ENCODE assay signal across 28 cellular contexts in the genomic region with DNA sequence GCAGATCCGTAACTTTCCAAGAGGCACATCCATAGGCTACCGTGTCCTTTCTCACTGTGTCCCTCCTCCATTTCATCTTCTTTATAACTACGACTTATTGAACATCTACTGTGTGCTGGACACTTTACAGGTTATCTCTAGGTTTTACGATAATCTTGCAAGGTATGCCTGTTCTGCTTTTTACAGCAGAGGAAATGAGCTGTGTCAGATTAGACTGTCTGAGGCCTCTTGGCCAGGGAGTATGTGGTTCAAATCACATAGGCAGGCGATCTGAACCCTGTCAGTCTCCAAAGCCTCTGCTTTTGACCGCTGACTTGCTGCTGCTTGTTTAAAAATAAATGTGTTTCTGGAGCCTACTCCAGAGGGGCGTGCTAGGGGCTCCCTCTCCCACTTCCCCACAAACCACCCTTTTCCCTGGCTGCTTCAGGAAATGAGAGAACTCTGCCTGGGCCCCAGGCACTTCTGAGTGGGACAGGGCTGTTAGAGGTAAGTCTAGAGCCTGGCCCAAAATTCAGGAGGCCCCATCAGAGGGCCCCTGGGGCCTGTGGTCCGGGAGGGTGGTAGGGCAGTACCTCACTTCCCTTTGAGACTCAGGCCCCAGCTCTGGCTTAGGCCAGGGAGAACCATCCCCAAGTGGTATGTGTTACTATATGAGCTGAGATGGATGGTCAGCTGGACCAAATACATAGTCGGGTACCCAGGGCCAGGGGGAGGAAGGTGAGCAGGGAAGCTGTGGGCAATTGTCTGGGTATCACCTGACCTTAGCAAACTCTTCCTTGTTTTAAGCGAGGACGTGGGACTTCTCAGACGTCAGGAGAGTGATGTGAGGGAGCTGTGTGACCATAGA. TPM values are rescaled to one million over a fixed set of nuclear protein-coding genes. Genes with fewer than 3 reads are reported as not detected.
DNase-seq lines count a peak whose midpoint lies in the region; ATAC-seq, FAIRE-seq and TF ChIP-seq lines count a peak whose summit lies in the region.
"Had no signal": no experiment of that assay in that cellular context is flagged by ENCODE, and none has a peak within 500 bp of the region (broad histone marks: within the 10 kb centered on the region; RNA-seq: fewer than 3 reads in every experiment).

No MANE protein-coding gene starts in this region.

- H3K9ac ChIP-seq in parathyroid adenoma = no peak overlapping the region

- peaks cover 2% of the 10 kb centered on the region for H3K79me2 ChIP-seq in parathyroid adenoma

- CTCF ChIA-PET in activated CD4-positive, alpha-beta memory T cell treated with anti-CD3 and anti-CD28 coated beads, Interleukin-2, amount 10 ng/mL, durations not matched to agents 7 days and 5 days (lab: Charles Lee) = interaction anchor here (1.3 kb wide), 1 partner anchor 249 kb away, joined by 3 read pairs; no protein-coding TSS in a partner anchor
- CTCF ChIA-PET in activated CD4-positive, alpha-beta memory T cell treated with anti-CD3 and anti-CD28 coated beads for 36 hours (lab: Charles Lee) = no interaction called here

- POLR2A ChIA-PET in activated CD4-positive, alpha-beta memory T cell treated with anti-CD3 and anti-CD28 coated beads, Interleukin-2, amount 10 ng/mL, durations not matched to agents 7 days and 5 days (lab: Charles Lee) = interaction anchor here (1.0 kb wide), 1 partner anchor 8 kb away, joined by 7 read pairs; no protein-coding TSS in a partner anchor
- POLR2A ChIA-PET in activated CD4-positive, alpha-beta memory T cell treated with anti-CD3 and anti-CD28 coated beads for 36 hours (lab: Charles Lee) = interaction anchor here (0.6 to 1.2 kb wide), 2 partner anchors 8 to 64 kb away, joined by 3 to 4 read pairs; no protein-coding TSS in a partner anchor

- H3K27ac Mint-ChIP-seq in activated CD4-positive, alpha-beta memory T cell treated with anti-CD3 and anti-CD28 coated beads, Interleukin-2, amount 10 ng/mL, durations not matched to agents 7 days and 5 days = no peak overlapping the region
- no peak overlapping the region for H3K27ac Mint-ChIP-seq in activated CD4-positive, alpha-beta memory T cell treated with anti-CD3 and anti-CD28 coated beads for 36 hours
- peak overlapping the region; percentile 61 for H3K27ac Mint-ChIP-seq in activated T-helper 17 cell treated with anti-CD3 and anti-CD28 coated beads, Interleukin-2, amount 50 U/mL, for 72 hours
- H3K27ac Mint-ChIP-seq: activated T-helper 2 cell treated with anti-CD3 and anti-CD28 coated beads, Interferon-gamma antibody, Interleukin-2, Interleukin-4, amounts not matched to agents 10 μg/mL and 5 μg/mL and 100 μg/mL, durations not matched to agents 14 hours and 24 hours and 36 hours; B cell; T-helper 1 cell treated with Interleukin-12 subunit alpha and Interleukin-12 subunit beta and Interleukin-4 antibody, amounts not matched to agents 30 μg/mL and 1 μg/mL, for 36 hours had no signal

- no peak overlapping the region for H3K4me3 Mint-ChIP-seq in activated CD4-positive, alpha-beta memory T cell treated with anti-CD3 and anti-CD28 coated beads, Interleukin-2, amount 10 ng/mL, durations not matched to agents 7 days and 5 days
- H3K4me3 Mint-ChIP-seq in activated CD4-positive, alpha-beta memory T cell treated with anti-CD3 and anti-CD28 coated beads for 36 hours = no peak overlapping the region
- H3K4me3 Mint-ChIP-seq in activated T-helper 17 cell treated with anti-CD3 and anti-CD28 coated beads, Interleukin-2, amount 50 U/mL, for 72 hours = no peak overlapping the region
- H3K4me3 Mint-ChIP-seq: B cell; T-helper 1 cell treated with Interleukin-12 subunit alpha and Interleukin-12 subunit beta and Interleukin-4 antibody, amounts not matched to agents 30 μg/mL and 1 μg/mL, for 36 hours had no signal

- peak overlapping the region; percentile 0 for H3K4me3 ChIP-seq in parathyroid adenoma (ENCODE audit: low read depth, low read length)
- H3K4me3 ChIP-seq: esophagus squamous epithelium, gastrocnemius medialis, lung, stomach, tibial nerve had no signal

- H3K4me2 ChIP-seq in parathyroid adenoma (ENCODE audit: low read length) = peak overlapping the region; percentile 16

- FAIRE-seq in RCC 7860 (lab: Jason Lieb, UNC) = no peak
- FAIRE-seq: colon, GM12892 had no signal

- no peaks in the 10 kb centered on the region for H3K9me3 Mint-ChIP-seq in activated CD4-positive, alpha-beta memory T cell treated with anti-CD3 and anti-CD28 coated beads, Interleukin-2, amount 10 ng/mL, durations not matched to agents 7 days and 5 days
- H3K9me3 Mint-ChIP-seq in activated CD4-positive, alpha-beta memory T cell treated with anti-CD3 and anti-CD28 coated beads for 36 hours = no peaks in the 10 kb centered on the region
- H3K9me3 Mint-ChIP-seq in activated T-helper 17 cell treated with anti-CD3 and anti-CD28 coated beads, Interleukin-2, amount 50 U/mL, for 72 hours = no peaks in the 10 kb centered on the region
- H3K9me3 Mint-ChIP-seq: activated T-helper 2 cell treated with anti-CD3 and anti-CD28 coated beads, Interferon-gamma antibody, Interleukin-2, Interleukin-4, amounts not matched to agents 10 μg/mL and 5 μg/mL and 100 μg/mL, durations not matched to agents 14 hours and 24 hours and 36 hours; T-helper 1 cell treated with Interleukin-12 subunit alpha and Interleukin-12 subunit beta and Interleukin-4 antibody, amounts not matched to agents 30 μg/mL and 1 μg/mL, for 36 hours had no signal

- intact Hi-C loops in activated CD4-positive, alpha-beta memory T cell treated with anti-CD3 and anti-CD28 coated beads for 36 hours (cut with micrococcal nuclease) = no loop called here

- no peak for ATAC-seq in activated T-helper 17 cell treated with anti-CD3 and anti-CD28 coated beads, Interleukin-2, amount 50 U/mL, for 72 hours (replicated peaks)
- ATAC-seq: gastrocnemius medialis, Panc1 had no signal

- DNase-seq in activated CD4-positive, alpha-beta memory T cell treated with anti-CD3 and anti-CD28 coated beads, Interleukin-2, amount 10 ng/mL, durations not matched to agents 7 days and 5 days = peak; percentile 14
- DNase-seq in activated CD4-positive, alpha-beta memory T cell treated with anti-CD3 and anti-CD28 coated beads for 36 hours = no peak
- DNase-seq in KBM-7 (peak; percentile 45), RPMI8226 (no peak), RCC 7860 (ENCODE audit: low spot score) (no peak), DMS153 (lab: John Stamatoyannopoulos, UW) (no peak)
- DNase-seq: Caco-2; effector memory CD4-positive, alpha-beta T cell; esophagus squamous epithelium; gastrocnemius medialis; IMR-90; MM.1S; NCI-H1417 treated with DMSO at 0.1 percent for 48 hours; NCI-H2107; NCI-H510A; NK-92 treated with Interleukin-12 subunit alpha and Interleukin-12 subunit beta, amount 100 ng/mL, for 24 hours; stomach had no signal

- H3K27ac ChIP-seq in parathyroid adenoma = no peak overlapping the region
- H3K27ac ChIP-seq: neutrophil, tibial nerve had no signal

- H3K36me3 ChIP-seq in parathyroid adenoma (ENCODE audit: control insufficient read depth, insufficient read depth, low read length) = no peaks in the 10 kb centered on the region
- H3K36me3 ChIP-seq: neutrophil had no signal

- H3K27me3 ChIP-seq in parathyroid adenoma (ENCODE audit: control insufficient read depth, insufficient read depth, low read length) = no peaks in the 10 kb centered on the region
- H3K27me3 ChIP-seq: esophagus squamous epithelium, gastrocnemius medialis, stomach, tibial nerve had no signal

- H3K36me3 Mint-ChIP-seq in activated CD4-positive, alpha-beta memory T cell treated with anti-CD3 and anti-CD28 coated beads, Interleukin-2, amount 10 ng/mL, durations not matched to agents 7 days and 5 days (ENCODE audit: low read depth) = no peaks in the 10 kb centered on the region
- no peaks in the 10 kb centered on the region for H3K36me3 Mint-ChIP-seq in activated CD4-positive, alpha-beta memory T cell treated with anti-CD3 and anti-CD28 coated beads for 36 hours
- no peaks in the 10 kb centered on the region for H3K36me3 Mint-ChIP-seq in activated T-helper 17 cell treated with anti-CD3 and anti-CD28 coated beads, Interleukin-2, amount 50 U/mL, for 72 hours (ENCODE audit: low read depth)

- in situ Hi-C loops in KBM-7 (cut with MboI; ENCODE audit: low pct_unique_long_range_greater_than_20kb, low sequenced_read_pairs) = no loop called here

- H2AFZ ChIP-seq in parathyroid adenoma = no peak overlapping the region

- H3K4me1 ChIP-seq in parathyroid adenoma = peaks cover 15% of the 10 kb centered on the region
- H3K4me1 ChIP-seq: Caco-2 had no signal

- no peaks in the 10 kb centered on the region for H3K9me3 ChIP-seq in parathyroid adenoma (ENCODE audit: control insufficient read depth, low read length)
- H3K9me3 ChIP-seq: Caco-2, esophagus squamous epithelium, gastrocnemius medialis, neutrophil, stomach, tibial nerve had no signal

- peaks cover 12% of the 10 kb centered on the region for H3K4me1 Mint-ChIP-seq in activated CD4-positive, alpha-beta memory T cell treated with anti-CD3 and anti-CD28 coated beads, Interleukin-2, amount 10 ng/mL, durations not matched to agents 7 days and 5 days
- peaks cover 12% of the 10 kb centered on the region for H3K4me1 Mint-ChIP-seq in activated CD4-positive, alpha-beta memory T cell treated with anti-CD3 and anti-CD28 coated beads for 36 hours (ENCODE audit: low read depth)
- peaks cover 4% of the 10 kb centered on the region for H3K4me1 Mint-ChIP-seq in activated T-helper 17 cell treated with anti-CD3 and anti-CD28 coated beads, Interleukin-2, amount 50 U/mL, for 72 hours

- no peak for TF ChIP-seq CTCF in parathyroid adenoma (IDR thresholded peaks at IDR 0.05)

- H3K27me3 Mint-ChIP-seq in activated CD4-positive, alpha-beta memory T cell treated with anti-CD3 and anti-CD28 coated beads, Interleukin-2, amount 10 ng/mL, durations not matched to agents 7 days and 5 days = no peaks in the 10 kb centered on the region
- H3K27me3 Mint-ChIP-seq in activated CD4-positive, alpha-beta memory T cell treated with anti-CD3 and anti-CD28 coated beads for 36 hours = peaks cover 12% of the 10 kb centered on the region
- H3K27me3 Mint-ChIP-seq in activated T-helper 17 cell treated with anti-CD3 and anti-CD28 coated beads, Interleukin-2, amount 50 U/mL, for 72 hours = no peaks in the 10 kb centered on the region
- H3K27me3 Mint-ChIP-seq: B cell had no signal

RNA-seq across cellular contexts. Expression of gene PSEN2, which starts 4.4 kb away (rescaled TPM):
- total RNA-seq in activated CD4-positive, alpha-beta memory T cell treated with anti-CD3 and anti-CD28 coated beads, Interleukin-2, amount 10 ng/mL, durations not matched to agents 7 days and 5 days = 1 to 10 TPM; 4.5 to 4.9 TPM
- total RNA-seq in activated CD4-positive, alpha-beta memory T cell treated with anti-CD3 and anti-CD28 coated beads for 36 hours = 1 to 10 TPM; 4.5 to 5.3 TPM
- 10 to 100 TPM in 1 of 2 donors, 1 to 10 TPM in 1; 8.2 to 11.0 TPM for total RNA-seq in activated T-helper 17 cell treated with anti-CD3 and anti-CD28 coated beads, Interleukin-2, amount 50 U/mL, for 72 hours

Comparison
In these comparisons a context has a peak if more than half of its experiments do, and no peak if none do; other contexts are left out.
1. DNase-seq: peak in activated CD4-positive, alpha-beta memory T cell treated with anti-CD3 and anti-CD28 coated beads, Interleukin-2, amount 10 ng/mL, durations not matched to agents 7 days and 5 days (single experiment) and KBM-7 (single experiment); none in activated CD4-positive, alpha-beta memory T cell treated with anti-CD3 and anti-CD28 coated beads for 36 hours (single experiment), RPMI8226 (single experiment), RCC 7860 (single experiment) and DMS153 (single experiment).